1 cellular context compared by ENCODE assay signal in genomic region chr4:112234952-112235609, GRCh38.
TF ChIP-seq lines count a peak whose summit lies in the region.

No MANE protein-coding gene starts in this region.

TF ChIP-seq in GM23338, 12 proteins besides CTCF, POLR2A, EP300 and RAD21 (continued from another document):
- TF ChIP-seq ZNF462 (CRISPR knock-in tag; IDR thresholded peaks at IDR 0.05): no peak
- TF ChIP-seq EZH2 (IDR thresholded peaks at IDR 0.05; ENCODE audit: low read depth, unreplicated experiment): no peak
- TF ChIP-seq CREB1 (CRISPR knock-in tag; IDR thresholded peaks at IDR 0.05; ENCODE audit: low read depth): no peak
- TF ChIP-seq STAT1 (IDR thresholded peaks at IDR 0.05; ENCODE audit: unreplicated experiment): no peak
- TF ChIP-seq JUNB (IDR thresholded peaks at IDR 0.05; ENCODE audit: unreplicated experiment): no peak
- no peak for TF ChIP-seq EZH2phosphoT487 (IDR thresholded peaks at IDR 0.05; ENCODE audit: unreplicated experiment)
- TF ChIP-seq ZNF114 (CRISPR knock-in tag; IDR thresholded peaks at IDR 0.05): no peak
- TF ChIP-seq ZNF331 (CRISPR knock-in tag; IDR thresholded peaks at IDR 0.05; ENCODE audit: low read depth): no peak
- TF ChIP-seq NANOG (IDR thresholded peaks at IDR 0.05; ENCODE audit: borderline replicate concordance): no peak
- no peak for TF ChIP-seq ETS1 (IDR thresholded peaks at IDR 0.05)
TF ChIP-seq in GM23338: peak in this region for 0.
